14 cellular contexts compared by ENCODE assay signal in genomic region chr14:54610051-54610977, GRCh38. TPM values are rescaled to one million over a fixed set of nuclear protein-coding genes. Genes with fewer than 3 reads are reported as not detected.
DNase-seq lines count a peak whose midpoint lies in the region; ATAC-seq, FAIRE-seq and TF ChIP-seq lines count a peak whose summit lies in the region.
"Had no signal": no experiment of that assay in that cellular context is flagged by ENCODE, and none has a peak within 500 bp of the region (broad histone marks: within the 10 kb centered on the region; RNA-seq: fewer than 3 reads in every experiment).

No MANE protein-coding gene starts in this region.

- peaks cover 50 to 79% of the 10 kb centered on the region in 2 experiments for H3K79me1 ChIP-seq in IMR-90 (ENCODE audit: low read depth in 1 of 2, low read length in 2 of 2)

- peak overlapping the region; percentile 22; the same call in 1 of the 2 replicates for H3K56ac ChIP-seq in IMR-90 (ENCODE audit: extremely low read depth, insufficient read depth, low read length)

- peaks cover 22% of the 10 kb centered on the region for H4K20me1 ChIP-seq in IMR-90 (ENCODE audit: insufficient read depth, low read length)

- peak overlapping the region; percentile 14 to 44; a peak in 3 of 4 replicates for H4K8ac ChIP-seq in IMR-90 (ENCODE audit: low read depth in 2 of 2, low read length in 2 of 2)

- WGBS in A549 (ENCODE audit: missing lambda C conversion rate), result 88% methylated on average over 12 of the region's 12 CpGs
- no CpG with 5 or more reads among the region's 12 CpGs for WGBS in IMR-90 (ENCODE audit: extremely low coverage in 2 of 2, insufficient read length in 1 of 2), 2 experiments

- no peak for DNase-seq in A549 (ENCODE audit: low read depth in 1 of 2, low spot score in 1 of 2)
- peak; percentile 75 for DNase-seq in IMR-90
- DNase-seq in coronary artery (ENCODE audit: low spot score), result no peak
- no peak for DNase-seq in NCI-H1092 (lab: John Stamatoyannopoulos, UW)
- no peak for DNase-seq in activated CD4-positive, alpha-beta memory T cell treated with anti-CD3 and anti-CD28 coated beads for 36 hours
- no peak for DNase-seq in activated CD8-positive, alpha-beta memory T cell treated with anti-CD3 and anti-CD28 coated beads for 24 hours
- DNase-seq: activated T-cell treated with anti-CD3 and anti-CD28 coated beads for 4 hours; glutamatergic neuron; kidney; naive thymus-derived CD8-positive, alpha-beta T cell; small intestine had no signal

- H3K4ac ChIP-seq in IMR-90 (ENCODE audit: low read depth, low read length), result peak overlapping the region; percentile 71

- H3K4me2 ChIP-seq in A549, result no peak overlapping the region
- H3K4me2 ChIP-seq in IMR-90 (ENCODE audit: low read depth, low read length), result peak overlapping the region; percentile 85

- peak overlapping the region; percentile 77 for H4K5ac ChIP-seq in IMR-90 (ENCODE audit: low read depth, low read length)

- TF ChIP-seq POLR2A in A549 (IDR thresholded peaks at IDR 0.05; ENCODE audit: low read length) (no peak), IMR-90 (IDR thresholded peaks at IDR 0.05; ENCODE audit: low read depth, low read length) (no peak)

- no peak for TF ChIP-seq RAD21 in A549 (conservative IDR thresholded peaks at IDR 0.05 in 1 of 2, IDR thresholded peaks at IDR 0.05 in 1 of 2)
- no peak for TF ChIP-seq RAD21 in IMR-90 (IDR thresholded peaks at IDR 0.05; ENCODE audit: low read length)

- CTCF ChIA-PET in A549 (lab: Yijun Ruan, JAX) (interaction anchor here (0.6 to 1.7 kb wide), 5 partner anchors 12 to 165 kb away, joined by 3 to 5 read pairs (median 3); no protein-coding TSS in a partner anchor), IMR-90 (lab: Yijun Ruan, JAX) (interaction anchor here (0.6 to 1.5 kb wide), 3 partner anchors 9 to 164 kb away, joined by 3 to 4 read pairs (median 4); no protein-coding TSS in a partner anchor)
- CTCF ChIA-PET in activated CD4-positive, alpha-beta memory T cell treated with anti-CD3 and anti-CD28 coated beads for 36 hours (lab: Charles Lee), result no interaction called here

- H3K4me1 ChIP-seq in A549 (peaks cover 19% of the 10 kb centered on the region), IMR-90 (ENCODE audit: control insufficient read depth, insufficient read depth, low read length) (peaks cover 26% of the 10 kb centered on the region), muscle layer of colon (ENCODE audit: insufficient read depth, low read length) (peaks cover 27% of the 10 kb centered on the region)

- H3K36me3 Mint-ChIP-seq in activated CD4-positive, alpha-beta memory T cell treated with anti-CD3 and anti-CD28 coated beads for 36 hours, result no peaks in the 10 kb centered on the region
- H3K36me3 Mint-ChIP-seq: naive thymus-derived CD8-positive, alpha-beta T cell had no signal

- H3K4me3 ChIP-seq in A549 (no peak overlapping the region), IMR-90 (ENCODE audit: insufficient read depth, low read depth, low read length) (no peak overlapping the region), coronary artery (peak overlapping the region; percentile 36), muscle layer of colon (ENCODE audit: low read depth in 1 of 2, low read length in 2 of 2) (no peak overlapping the region)

- H3K36me3 ChIP-seq in IMR-90 (ENCODE audit: control insufficient read depth, insufficient read depth, low read length), result peaks cover 2% of the 10 kb centered on the region
- H3K36me3 ChIP-seq in muscle layer of colon (ENCODE audit: insufficient read depth, low read length), result peaks cover 8% of the 10 kb centered on the region

- peak overlapping the region; percentile 87 for H2BK5ac ChIP-seq in IMR-90 (ENCODE audit: low read depth, low read length, poor library complexity, severe bottlenecking)

- BruUV-seq in IMR-90 (replicated peaks; lab: Mats Ljungman, UMichigan), result TSS peak; percentile 2

- H3K4me1 Mint-ChIP-seq in activated CD4-positive, alpha-beta memory T cell treated with anti-CD3 and anti-CD28 coated beads for 36 hours (ENCODE audit: low read depth), result no peaks in the 10 kb centered on the region
- H3K4me1 Mint-ChIP-seq: naive thymus-derived CD8-positive, alpha-beta T cell had no signal

- H2BK20ac ChIP-seq in IMR-90 (ENCODE audit: low read depth, low read length), result peak overlapping the region; percentile 62

- in situ Hi-C loops in IMR-90 (cut with MboI; ENCODE audit: low sequenced_read_pairs), result no loop called here

- peak overlapping the region; percentile 73 for H2BK120ac ChIP-seq in IMR-90 (ENCODE audit: low read depth, low read length)

- peak overlapping the region; percentile 56 for H4K91ac ChIP-seq in IMR-90 (ENCODE audit: insufficient read depth, low read depth, low read length)

- H3K4me3 Mint-ChIP-seq in activated CD4-positive, alpha-beta memory T cell treated with anti-CD3 and anti-CD28 coated beads for 36 hours, result no peak overlapping the region
- H3K4me3 Mint-ChIP-seq: naive thymus-derived CD8-positive, alpha-beta T cell had no signal

- no peak for TF ChIP-seq CTCF in A549 (IDR thresholded peaks at IDR 0.05)
- no peak for TF ChIP-seq CTCF in IMR-90 (conservative IDR thresholded peaks at IDR 0.05; ENCODE audit: low read depth, low read length)
- no peak for TF ChIP-seq CTCF in coronary artery (IDR thresholded peaks at IDR 0.05)

- peak overlapping the region; percentile 14; the same call in 1 of the 2 replicates for H3K14ac ChIP-seq in IMR-90 (replicated peaks; ENCODE audit: low read depth, low read length)

- peaks cover 25% of the 10 kb centered on the region for H3K9me1 ChIP-seq in IMR-90 (ENCODE audit: insufficient read depth, low read length)

- intact Hi-C loops in IMR-90 (cut with micrococcal nuclease), result no loop called here
- intact Hi-C loops in activated CD4-positive, alpha-beta memory T cell treated with anti-CD3 and anti-CD28 coated beads for 36 hours (cut with micrococcal nuclease), result no loop called here

- no peak for FAIRE-seq in A549 (lab: Jason Lieb, UNC)
- FAIRE-seq: kidney, small intestine had no signal

- H2AK9ac ChIP-seq in IMR-90 (replicated peaks; ENCODE audit: low read depth, low read length, poor library complexity), result no peak overlapping the region

- H3K18ac ChIP-seq in IMR-90 (ENCODE audit: low read depth, low read length), result peak overlapping the region; percentile 82

- H3K27ac Mint-ChIP-seq in activated CD4-positive, alpha-beta memory T cell treated with anti-CD3 and anti-CD28 coated beads for 36 hours, result no peak overlapping the region
- H3K27ac Mint-ChIP-seq: naive thymus-derived CD8-positive, alpha-beta T cell had no signal

- POLR2A ChIA-PET in A549 (lab: Yijun Ruan, JAX), result no interaction called here
- POLR2A ChIA-PET in IMR-90 (lab: Charles Lee; ENCODE audit: unreplicated experiment), result interaction anchor here (1.0 kb wide), 1 partner anchor 78 kb away, joined by 4 read pairs; no protein-coding TSS in a partner anchor
- POLR2A ChIA-PET in activated CD4-positive, alpha-beta memory T cell treated with anti-CD3 and anti-CD28 coated beads for 36 hours (lab: Charles Lee), result no interaction called here

- peak overlapping the region; percentile 61 for H3K23ac ChIP-seq in IMR-90 (ENCODE audit: low read depth, low read length)

- H3K9me3 ChIP-seq in A549, result no peaks in the 10 kb centered on the region
- no peaks in the 10 kb centered on the region for H3K9me3 ChIP-seq in IMR-90 (ENCODE audit: control insufficient read depth, insufficient read depth, low read length)
- no peaks in the 10 kb centered on the region for H3K9me3 ChIP-seq in muscle layer of colon (ENCODE audit: low read length)

- no peaks in the 10 kb centered on the region for H3K9me3 Mint-ChIP-seq in activated CD4-positive, alpha-beta memory T cell treated with anti-CD3 and anti-CD28 coated beads for 36 hours

- no peak for TF ChIP-seq EP300 in A549 (IDR thresholded peaks at IDR 0.05)

- dilution Hi-C loops in IMR-90 (cut with HindIII; ENCODE audit: low sequenced_read_pairs, unreplicated experiment), result no loop called here

- no peak overlapping the region for H2AFZ ChIP-seq in IMR-90 (replicated peaks; ENCODE audit: low read length, poor library complexity)

- H2BK15ac ChIP-seq in IMR-90 (ENCODE audit: low read depth, low read length), result peak overlapping the region; percentile 4; the same call in 1 of the 3 replicates

- H3K27me3 Mint-ChIP-seq in activated CD4-positive, alpha-beta memory T cell treated with anti-CD3 and anti-CD28 coated beads for 36 hours, result no peaks in the 10 kb centered on the region

- H3K27ac ChIP-seq in A549 (no peak overlapping the region), IMR-90 (ENCODE audit: insufficient read depth, low read length) (peak overlapping the region; percentile 86), coronary artery (peak overlapping the region; percentile 44 to 51), muscle layer of colon (ENCODE audit: low read depth, low read length) (peak overlapping the region; percentile 24)

- H3K9ac ChIP-seq in IMR-90 (ENCODE audit: low read depth, low read length) (peak overlapping the region; percentile 42; the same call in 1 of the 2 replicates), muscle layer of colon (ENCODE audit: low read length) (no peak overlapping the region)

- ATAC-seq in A549 (no peak), IMR-90 (ENCODE audit: low read depth) (peak; percentile 55), HG03095 (IDR thresholded peaks at IDR 0.05; ENCODE audit: unreplicated experiment) (no peak)
- ATAC-seq: activated CD4-positive, CD25-positive, alpha-beta regulatory T cell treated with anti-CD3 and anti-CD28 coated beads, Interleukin-2, amount 50 U/mL, for 24 hours; naive thymus-derived CD8-positive, alpha-beta T cell had no signal

- no peak overlapping the region for H2AK5ac ChIP-seq in IMR-90 (ENCODE audit: low read depth, low read length)

- H3K27me3 ChIP-seq in IMR-90 (ENCODE audit: control insufficient read depth, insufficient read depth, low read length) (no peaks in the 10 kb centered on the region), muscle layer of colon (ENCODE audit: control insufficient read depth in 1 of 2, insufficient read depth in 2 of 2, low read length in 2 of 2) (no peaks in the 10 kb centered on the region)

TF ChIP-seq in A549, 52 proteins besides CTCF, POLR2A, EP300 and RAD21:
- TF ChIP-seq MAFK (IDR thresholded peaks at IDR 0.05; ENCODE audit: partially characterized antibody) (peak; percentile 71), CEBPB (IDR thresholded peaks at IDR 0.05) (no peak)

TF ChIP-seq in IMR-90, 13 proteins besides CTCF, POLR2A, EP300 and RAD21 (continues in another document):
- no peak for TF ChIP-seq RFX5 (IDR thresholded peaks at IDR 0.05; ENCODE audit: low read depth, low read length)
- TF ChIP-seq MAFK (IDR thresholded peaks at IDR 0.05; ENCODE audit: low read depth, low read length), result peak; percentile 77

RNA-seq across cellular contexts. Expression of gene SAMD4A, which starts 43.4 kb away (rescaled TPM):
- 3.9 and 5.3 TPM in 2 replicates for polyA plus RNA-seq in A549 (2011; rRNA removed)
- polyA plus RNA-seq in A549 (2012; cell fraction: cytosol; rRNA removed), result 2.4 and 3.2 TPM in 2 replicates
- 7.7 and 10.7 TPM in 2 replicates for polyA plus RNA-seq in A549 (2012; cell fraction: nucleus; rRNA removed)
- 5.4 to 8.0 TPM (median 6.1 TPM) in 3 replicates for polyA plus RNA-seq in A549 (2017; fragmentation: RNase III; extraction: RNeasy Plus Mini Kit Qiagen cat#74134 plus additional on column Dnase treatment)
- polyA minus RNA-seq in A549 (2011; rRNA and poly(A)+ RNA removed), result 16.6 and 23.5 TPM in 2 replicates
- 36.7 and 38.2 TPM in 2 replicates for total RNA-seq in IMR-90 (2012; rRNA removed)
- 20.0 and 22.9 TPM in 2 replicates for polyA plus RNA-seq in IMR-90 (2012; rRNA removed)
- 9.1 and 12.2 TPM in 2 replicates for polyA plus RNA-seq in IMR-90 (2012; cell fraction: cytosol; rRNA removed)
- 27.3 and 38.9 TPM in 2 replicates for polyA plus RNA-seq in IMR-90 (2012; cell fraction: nucleus; rRNA removed; ENCODE audit: low replicate concordance)
- 1 to 10 TPM; 2.4 to 2.6 TPM for total RNA-seq in activated CD4-positive, alpha-beta memory T cell treated with anti-CD3 and anti-CD28 coated beads for 36 hours
- polyA plus RNA-seq: naive thymus-derived CD8-positive, alpha-beta T cell had no signal

Comparison
In these comparisons a context has a peak if more than half of its experiments do, and no peak if none do; other contexts are left out.
1. H3K27ac ChIP-seq: peak in IMR-90 (single experiment), coronary artery (2 of 2) and muscle layer of colon (single experiment); none in A549 (0 of 2).
2. RNA of gene SAMD4A, which starts 43.4 kb away (total RNA-seq): 36.7 to 38.2 TPM in IMR-90; 2.4 to 2.6 TPM in activated CD4-positive, alpha-beta memory T cell treated with anti-CD3 and anti-CD28 coated beads for 36 hours; every median in the first group is over 10 times any median in the second.